ENCODE assay signal across 10 cellular contexts in genomic region chr16:15954814-15955151, GRCh38. TPM values are rescaled to one million over a fixed set of nuclear protein-coding genes. Genes with fewer than 3 reads are reported as not detected.
DNase-seq lines count a peak whose midpoint lies in the region; ATAC-seq, FAIRE-seq and TF ChIP-seq lines count a peak whose summit lies in the region.
"Had no signal": no experiment of that assay in that cellular context is flagged by ENCODE, and none has a peak within 500 bp of the region (broad histone marks: within the 10 kb centered on the region; RNA-seq: fewer than 3 reads in every experiment).

No MANE protein-coding gene starts in this region.

- ATAC-seq in A549, result no peak
- ATAC-seq in activated CD8-positive, alpha-beta T cell treated with anti-CD3 and anti-CD28 coated beads for 36 hours, result no peak
- peak; percentile 41 for ATAC-seq in left lung
- no peak for ATAC-seq in GM19395 (IDR thresholded peaks at IDR 0.05; ENCODE audit: unreplicated experiment)

- no peaks in the 10 kb centered on the region for H3K36me3 ChIP-seq in left lung

- CTCF ChIA-PET in A549 (lab: Yijun Ruan, JAX), result interaction anchor here (0.8 to 5.1 kb wide), 2 partner anchors 80 kb away, joined by 3 to 28 read pairs; no protein-coding TSS in a partner anchor
- CTCF ChIA-PET in activated CD8-positive, alpha-beta T cell treated with anti-CD3 and anti-CD28 coated beads for 36 hours (lab: Charles Lee), result no interaction called here

- intact Hi-C loops in activated CD8-positive, alpha-beta T cell treated with anti-CD3 and anti-CD28 coated beads for 36 hours (cut with micrococcal nuclease), result loop anchor here (5.0 kb wide), 1 partner anchor 67 kb away; the partner anchor contains the start of gene CEP20
- intact Hi-C loops in left lung (cut with DNase I), result no loop called here

- TF ChIP-seq CTCF in A549 (IDR thresholded peaks at IDR 0.05), result no peak
- TF ChIP-seq CTCF in activated CD8-positive, alpha-beta T cell treated with anti-CD3 and anti-CD28 coated beads for 36 hours (IDR thresholded peaks at IDR 0.05), result no peak
- no peak for TF ChIP-seq CTCF in left lung (IDR thresholded peaks at IDR 0.05)
- TF ChIP-seq CTCF in mesothelial cell of epicardium (IDR thresholded peaks at IDR 0.05; ENCODE audit: unreplicated experiment), result no peak

- no peak for TF ChIP-seq EP300 in A549 (IDR thresholded peaks at IDR 0.05)

- H3K4me2 ChIP-seq in A549, result peak overlapping the region; percentile 94

- 85% methylated on average over 11 of the region's 11 CpGs for WGBS in A549 (ENCODE audit: missing lambda C conversion rate)

- H3K9me3 Mint-ChIP-seq in activated CD8-positive, alpha-beta T cell treated with anti-CD3 and anti-CD28 coated beads for 36 hours, result peaks cover 3% of the 10 kb centered on the region
- no peaks in the 10 kb centered on the region for H3K9me3 Mint-ChIP-seq in mesothelial cell of epicardium

- H3K36me3 Mint-ChIP-seq in activated CD8-positive, alpha-beta T cell treated with anti-CD3 and anti-CD28 coated beads for 36 hours (ENCODE audit: low read depth), result peaks cover 60% of the 10 kb centered on the region
- no peaks in the 10 kb centered on the region for H3K36me3 Mint-ChIP-seq in mesothelial cell of epicardium

- H3K4me3 Mint-ChIP-seq in activated CD8-positive, alpha-beta T cell treated with anti-CD3 and anti-CD28 coated beads for 36 hours, result peak overlapping the region; percentile 6
- no peak overlapping the region for H3K4me3 Mint-ChIP-seq in mesothelial cell of epicardium

- POLR2A ChIA-PET in A549 (lab: Yijun Ruan, JAX), result no interaction called here
- POLR2A ChIA-PET in activated CD8-positive, alpha-beta T cell treated with anti-CD3 and anti-CD28 coated beads for 36 hours (lab: Charles Lee), result no interaction called here

- H3K4me1 ChIP-seq in A549 (peaks cover 74% of the 10 kb centered on the region), left lung (peaks cover 7 to 65% of the 10 kb centered on the region in 2 donors)

- H3K9me3 ChIP-seq in A549 (no peaks in the 10 kb centered on the region), left lung (no peaks in the 10 kb centered on the region)

- FAIRE-seq in A549 (lab: Jason Lieb, UNC), result no peak

- H3K27ac Mint-ChIP-seq in activated CD8-positive, alpha-beta T cell treated with anti-CD3 and anti-CD28 coated beads for 36 hours, result peak overlapping the region; percentile 55
- H3K27ac Mint-ChIP-seq in mesothelial cell of epicardium, result no peak overlapping the region

- H3K4me1 Mint-ChIP-seq in activated CD8-positive, alpha-beta T cell treated with anti-CD3 and anti-CD28 coated beads for 36 hours (ENCODE audit: low read depth), result peaks cover 69% of the 10 kb centered on the region
- H3K4me1 Mint-ChIP-seq in mesothelial cell of epicardium, result peaks cover 17% of the 10 kb centered on the region

- H3K27ac ChIP-seq in A549 (peak overlapping the region; percentile 4 to 100; a peak in 4 of 6 replicates), left lung (peak overlapping the region in 1 of 2 donors; percentile 69)

- DNase-seq in A549 (ENCODE audit: low read depth in 1 of 2, low spot score in 1 of 2) (no peak), GM03348 (ENCODE audit: low spot score) (peak; percentile 41), left lung (no peak), mesothelial cell of epicardium (ENCODE audit: low spot score in 2 of 2, unreplicated experiment in 2 of 2) (no peak), amygdala (lab: John Stamatoyannopoulos, UW) (no peak), pons (ENCODE audit: low spot score) (no peak)
- DNase-seq in activated CD8-positive, alpha-beta T cell treated with anti-CD3 and anti-CD28 coated beads for 36 hours, result no peak
- DNase-seq: COR-L47; stimulated activated naive CD4-positive, alpha-beta T cell had no signal

- H3K4me3 ChIP-seq in A549, result no peak overlapping the region
- H3K4me3 ChIP-seq in left lung, result no peak overlapping the region

- no peak for TF ChIP-seq RAD21 in A549 (conservative IDR thresholded peaks at IDR 0.05 in 1 of 2, IDR thresholded peaks at IDR 0.05 in 1 of 2)

- no peak for TF ChIP-seq POLR2A in A549 (IDR thresholded peaks at IDR 0.05; ENCODE audit: low read length)

- no peaks in the 10 kb centered on the region for H3K27me3 Mint-ChIP-seq in activated CD8-positive, alpha-beta T cell treated with anti-CD3 and anti-CD28 coated beads for 36 hours
- H3K27me3 Mint-ChIP-seq in mesothelial cell of epicardium (ENCODE audit: low read depth), result no peaks in the 10 kb centered on the region

- H3K27me3 ChIP-seq in left lung, result no peaks in the 10 kb centered on the region

TF ChIP-seq in A549, 52 proteins besides CTCF, POLR2A, EP300 and RAD21:
- TF ChIP-seq HOXA7 (CRISPR knock-in tag; IDR thresholded peaks at IDR 0.05) (no peak), RARB (CRISPR knock-in tag; IDR thresholded peaks at IDR 0.05) (no peak), ESRRA (IDR thresholded peaks at IDR 0.05; ENCODE audit: borderline replicate concordance, low read length) (no peak), ELK1 (IDR thresholded peaks at IDR 0.05; ENCODE audit: low read depth, low read length) (no peak), HOXB5 (CRISPR knock-in tag; IDR thresholded peaks at IDR 0.05) (no peak), CHD2 (IDR thresholded peaks at IDR 0.05; ENCODE audit: low read length, partially characterized antibody) (no peak), PHF8 (IDR thresholded peaks at IDR 0.05; ENCODE audit: borderline replicate concordance, low read depth) (no peak), REST (IDR thresholded peaks at IDR 0.05) (no peak), NPAS2 (CRISPR knock-in tag; IDR thresholded peaks at IDR 0.05; ENCODE audit: borderline replicate concordance) (no peak), ZC3H11A (IDR thresholded peaks at IDR 0.05) (no peak), CEBPB (IDR thresholded peaks at IDR 0.05) (no peak), MAFK (IDR thresholded peaks at IDR 0.05; ENCODE audit: partially characterized antibody) (no peak), EHMT2 (IDR thresholded peaks at IDR 0.05; ENCODE audit: low read depth) (no peak), EHF (CRISPR knock-in tag; IDR thresholded peaks at IDR 0.05) (no peak)
TF ChIP-seq in A549: peak in this region for 0.

RNA-seq across cellular contexts. Expression of gene ABCC1, which starts 5.4 kb away (rescaled TPM):
- polyA plus RNA-seq in A549 (2011; rRNA removed) (56.5 and 108 TPM in 2 replicates), A549 (2017; fragmentation: RNase III; extraction: RNeasy Plus Mini Kit Qiagen cat#74134 plus additional on column Dnase treatment) (86.7 to 93.8 TPM (median 90.7 TPM) in 3 replicates)
- polyA plus RNA-seq in A549 (2012; cell fraction: cytosol; rRNA removed), result 59.3 and 77.9 TPM in 2 replicates
- polyA plus RNA-seq in A549 (2012; cell fraction: nucleus; rRNA removed), result 184 and 231 TPM in 2 replicates
- polyA minus RNA-seq in A549 (2011; rRNA and poly(A)+ RNA removed), result 359 and 414 TPM in 2 replicates
- 10 to 100 TPM; 64.5 to 67.6 TPM for total RNA-seq in activated CD8-positive, alpha-beta T cell treated with anti-CD3 and anti-CD28 coated beads for 36 hours
- total RNA-seq in left lung (10 to 100 TPM; 33.3 to 44.6 TPM), mesothelial cell of epicardium (65.2 to 69.4 TPM (median 66.9 TPM) in 3 replicates)
